19 cellular contexts compared by ENCODE assay signal in genomic region chr12:128938886-128939285, GRCh38.
DNase-seq lines count a peak whose midpoint lies in the region; ATAC-seq, FAIRE-seq and TF ChIP-seq lines count a peak whose summit lies in the region.
"Had no signal": no experiment of that assay in that cellular context is flagged by ENCODE, and none has a peak within 500 bp of the region (broad histone marks: within the 10 kb centered on the region; RNA-seq: fewer than 3 reads in every experiment).

No MANE protein-coding gene starts in this region.

- H3K4ac ChIP-seq in mesendoderm (ENCODE audit: low read depth, low read length), result no peak overlapping the region

- no peaks in the 10 kb centered on the region for H3K9me3 ChIP-seq in K562 (replicated peaks; ENCODE audit: control insufficient read depth, insufficient read depth, low read depth, low read length)
- no peaks in the 10 kb centered on the region for H3K9me3 ChIP-seq in lung (ENCODE audit: control insufficient read depth in 2 of 2, insufficient read depth in 1 of 2, low read length in 1 of 2)
- H3K9me3 ChIP-seq in MG63, result no peaks in the 10 kb centered on the region
- H3K9me3 ChIP-seq in CD4-positive, alpha-beta T cell (ENCODE audit: control insufficient read depth, low read length), result no peaks in the 10 kb centered on the region

- H3K4me1 ChIP-seq in K562 (replicated peaks in 1 of 2; ENCODE audit: control insufficient read depth in 2 of 2, insufficient read depth in 2 of 2, low read length in 2 of 2) (no peaks in the 10 kb centered on the region), lung (ENCODE audit: control insufficient read depth in 2 of 2, insufficient read depth in 2 of 2, low read length in 2 of 2) (no peaks in the 10 kb centered on the region), mesendoderm (ENCODE audit: control insufficient read depth, low read depth, low read length) (no peaks in the 10 kb centered on the region)

- H3K4me2 ChIP-seq in K562 (ENCODE audit: insufficient read depth, low read length), result no peak overlapping the region
- H3K4me2 ChIP-seq in mesendoderm (ENCODE audit: low read length), result no peak overlapping the region

- no peak overlapping the region for H2BK120ac ChIP-seq in mesendoderm (ENCODE audit: low read depth, low read length)

- no TSS peak for BruUV-seq in K562 (replicated peaks; lab: Mats Ljungman, UMichigan)

- no peak for TF ChIP-seq EP300 in K562 (IDR thresholded peaks at IDR 0.05; ENCODE audit: low read length)

- TF ChIP-seq POLR2A in K562 (conservative IDR thresholded peaks at IDR 0.05), result no peak

- no peak overlapping the region for H2BK5ac ChIP-seq in mesendoderm (ENCODE audit: low read length)

- no peaks in the 10 kb centered on the region for H3K79me1 ChIP-seq in mesendoderm (ENCODE audit: low read length)

- no peak overlapping the region for H4K5ac ChIP-seq in mesendoderm (ENCODE audit: low read length)

- H3K36me3 Mint-ChIP-seq in immature natural killer cell, result no peaks in the 10 kb centered on the region
- no peaks in the 10 kb centered on the region for H3K36me3 Mint-ChIP-seq in CD4-positive, alpha-beta T cell (ENCODE audit: low read depth)

- H2AK5ac ChIP-seq in mesendoderm (ENCODE audit: low read length), result no peak overlapping the region

- H3K27ac Mint-ChIP-seq in immature natural killer cell, result no peak overlapping the region
- no peak overlapping the region for H3K27ac Mint-ChIP-seq in CD4-positive, alpha-beta T cell

- TF ChIP-seq CTCF in K562 (IDR thresholded peaks at IDR 0.05 in 2 of 3, conservative IDR thresholded peaks at IDR 0.05 in 1 of 3; ENCODE audit: insufficient read depth in 2 of 3, low read depth in 1 of 3, low read length in 3 of 3) (no peak), lung (IDR thresholded peaks at IDR 0.05; ENCODE audit: control extremely low read depth, extremely low read depth) (no peak)
- no peak for TF ChIP-seq CTCF in CD4-positive, alpha-beta T cell (IDR thresholded peaks at IDR 0.05)

- H3K9ac ChIP-seq in K562 (ENCODE audit: insufficient read depth in 1 of 2, low read depth in 2 of 2, low read length in 2 of 2), result no peak overlapping the region
- no peak overlapping the region for H3K9ac ChIP-seq in mesendoderm (ENCODE audit: low read length)

- H3K4me1 Mint-ChIP-seq in immature natural killer cell, result no peaks in the 10 kb centered on the region
- no peaks in the 10 kb centered on the region for H3K4me1 Mint-ChIP-seq in CD4-positive, alpha-beta T cell (ENCODE audit: low read depth)

- H4K8ac ChIP-seq in mesendoderm (ENCODE audit: low read depth, low read length), result no peak overlapping the region

- 0% methylated on average over 5 of the region's 5 CpGs for WGBS in K562 (ENCODE audit: insufficient coverage, low coverage, missing lambda C conversion rate)
- WGBS in lung, 2 donors, result 51 to 54% methylated on average over 5 of the region's 5 CpGs
- no CpG with 5 or more reads among the region's 5 CpGs for WGBS in mesendoderm (ENCODE audit: extremely low coverage, insufficient coverage, low lambda C conversion rate)

- H3K9me1 ChIP-seq in K562 (ENCODE audit: control insufficient read depth, insufficient read depth, low read length), result no peaks in the 10 kb centered on the region

- H3K18ac ChIP-seq in mesendoderm (ENCODE audit: low read length), result no peak overlapping the region

- H3K4me3 Mint-ChIP-seq in immature natural killer cell, result no peak overlapping the region
- H3K4me3 Mint-ChIP-seq in CD4-positive, alpha-beta T cell, result no peak overlapping the region

- no peaks in the 10 kb centered on the region for H3K36me3 ChIP-seq in K562 (ENCODE audit: control insufficient read depth, insufficient read depth, low read length)
- no peaks in the 10 kb centered on the region for H3K36me3 ChIP-seq in lung (ENCODE audit: control insufficient read depth in 2 of 2, insufficient read depth in 2 of 2, low read length in 2 of 2)
- H3K36me3 ChIP-seq in mesendoderm (ENCODE audit: control insufficient read depth, insufficient read depth, low read length), result no peaks in the 10 kb centered on the region
- H3K36me3 ChIP-seq in MG63, result no peaks in the 10 kb centered on the region

- H3K27me3 ChIP-seq in K562 (ENCODE audit: control insufficient read depth in 2 of 2, insufficient read depth in 2 of 2, low read length in 2 of 2) (peaks cover 0 to 25% of the 10 kb centered on the region in 2 experiments; a peak in 2 of 5 replicates), lung (ENCODE audit: control insufficient read depth, insufficient read depth) (no peaks in the 10 kb centered on the region), mesendoderm (ENCODE audit: insufficient read depth, low read length, poor library complexity) (no peaks in the 10 kb centered on the region), MG63 (no peaks in the 10 kb centered on the region)
- H3K27me3 ChIP-seq in CD4-positive, alpha-beta T cell (ENCODE audit: control insufficient read depth, insufficient read depth, low read length), result no peaks in the 10 kb centered on the region

- H4K20me1 ChIP-seq in K562 (replicated peaks; ENCODE audit: control insufficient read depth, insufficient read depth, low read length), result no peaks in the 10 kb centered on the region

- in situ Hi-C loops in K562 (cut with MboI), result no loop called here

- intact Hi-C loops in K562 (cut with micrococcal nuclease), result no loop called here
- intact Hi-C loops in CD4-positive, alpha-beta T cell (cut with DNase I, micrococcal nuclease), result no loop called here

- no peaks in the 10 kb centered on the region for H3K9me3 Mint-ChIP-seq in immature natural killer cell
- H3K9me3 Mint-ChIP-seq in CD4-positive, alpha-beta T cell, result no peaks in the 10 kb centered on the region

- TF ChIP-seq RAD21 in K562 (CRISPR knock-in tag; conservative IDR thresholded peaks at IDR 0.05 in 1 of 2, IDR thresholded peaks at IDR 0.05 in 1 of 2), result no peak

- H3K27me3 Mint-ChIP-seq in immature natural killer cell (ENCODE audit: low read depth in 3 of 3), result peaks cover 2 to 12% (median 5%) of the 10 kb centered on the region in 3 donors
- no peaks in the 10 kb centered on the region for H3K27me3 Mint-ChIP-seq in CD4-positive, alpha-beta T cell

- H3K79me2 ChIP-seq in K562 (ENCODE audit: control insufficient read depth, insufficient read depth, low read length) (no peaks in the 10 kb centered on the region), mesendoderm (ENCODE audit: control insufficient read depth, insufficient read depth, low read length) (no peaks in the 10 kb centered on the region)

- FAIRE-seq in K562 (lab: Jason Lieb, UNC), result no peak
- FAIRE-seq: A204.1, D721Med, H54 had no signal

- H2AFZ ChIP-seq in K562 (ENCODE audit: low read depth, low read length), result no peak overlapping the region

- peak; percentile 15 for DNase-seq in HuH-7 (ENCODE audit: low spot score)
- no peak for DNase-seq in K562 (ENCODE audit: extremely low read depth in 1 of 4, low spot score in 3 of 4)
- DNase-seq in left lobe of liver (ENCODE audit: low spot score), result peak; percentile 94
- DNase-seq in lung (ENCODE audit: low spot score), result peak; percentile 42
- no peak for DNase-seq in immature natural killer cell
- DNase-seq in mesendoderm, result no peak
- DNase-seq in MG63, result no peak
- no peak for DNase-seq in CD4-positive, alpha-beta T cell
- DNase-seq: EL, GF-D8, NCI-H1694 treated with DMSO at 0.1 percent for 48 hours, NCI-H2081 treated with DMSO at 0.1 percent for 48 hours, NCI-H446, NCI-H526, SHP77 had no signal

- no peak for ATAC-seq in K562
- peak; percentile 84 for ATAC-seq in left lobe of liver
- ATAC-seq in lung (ENCODE audit: insufficient read depth, low FRiP score), result no peak
- no peak for ATAC-seq in CD4-positive, alpha-beta T cell (ENCODE audit: poor library complexity)

- H3K4me3 ChIP-seq in K562, result no peak overlapping the region
- no peak overlapping the region for H3K4me3 ChIP-seq in lung
- no peak overlapping the region for H3K4me3 ChIP-seq in mesendoderm (ENCODE audit: low read length)
- no peak overlapping the region for H3K4me3 ChIP-seq in MG63

- H3K23ac ChIP-seq in mesendoderm (ENCODE audit: low read length), result no peak overlapping the region

- no peak overlapping the region for H2BK15ac ChIP-seq in mesendoderm (replicated peaks; ENCODE audit: low read depth)

- H3K27ac ChIP-seq in K562 (ENCODE audit: extremely low read depth, low read depth, low read length) (no peak overlapping the region), lung (ENCODE audit: low read depth in 1 of 2, low read length in 1 of 2) (no peak overlapping the region), mesendoderm (ENCODE audit: low read depth, low read length) (no peak overlapping the region)
- H3K27ac ChIP-seq in CD4-positive, alpha-beta T cell (ENCODE audit: low read depth, low read length), result no peak overlapping the region
- H3K27ac ChIP-seq: C4-2B had no signal

- no peak overlapping the region for H3K56ac ChIP-seq in mesendoderm (ENCODE audit: low read length)

- CTCF ChIA-PET in K562 (lab: Yijun Ruan, JAX; ENCODE audit: low intra/inter-chr PET ratio), result no interaction called here
- CTCF ChIA-PET in CD4-positive, alpha-beta T cell (lab: Charles Lee), result no interaction called here

- POLR2A ChIA-PET in K562 (lab: Yijun Ruan, JAX), result no interaction called here
- POLR2A ChIA-PET in CD4-positive, alpha-beta T cell (lab: Charles Lee), result no interaction called here

TF ChIP-seq in K562, 482 proteins besides CTCF, POLR2A, EP300 and RAD21:
- no peak for TF ChIP-seq CHAMP1 (IDR thresholded peaks at IDR 0.05)
- TF ChIP-seq RFX1 (IDR thresholded peaks at IDR 0.05), result no peak
- no peak for TF ChIP-seq RBM39 (optimal IDR thresholded peaks at IDR 0.05; ENCODE audit: low read depth, low read length)
- no peak for TF ChIP-seq ZNF143 (CRISPR knock-in tag; IDR thresholded peaks at IDR 0.05)
- TF ChIP-seq DPF2 (IDR thresholded peaks at IDR 0.05), result no peak
- peak; percentile 48 for TF ChIP-seq CEBPB (tag; IDR thresholded peaks at IDR 0.05)
- TF ChIP-seq ZC3H11A (IDR thresholded peaks at IDR 0.05; ENCODE audit: low read depth, low read length), result no peak
- no peak for TF ChIP-seq CAMTA2 (CRISPR knock-in tag; conservative IDR thresholded peaks at IDR 0.05)

Comparison
In these comparisons a context has a peak if more than half of its experiments do, and no peak if none do; other contexts are left out.
1. DNase-seq: peak in HuH-7 (single experiment), left lobe of liver (single experiment) and lung (single experiment); none in K562 (0 of 4), immature natural killer cell (0 of 3), mesendoderm (single experiment), MG63 (single experiment) and CD4-positive, alpha-beta T cell (0 of 10).